8 cellular contexts compared by ENCODE assay signal in the genomic region with DNA sequence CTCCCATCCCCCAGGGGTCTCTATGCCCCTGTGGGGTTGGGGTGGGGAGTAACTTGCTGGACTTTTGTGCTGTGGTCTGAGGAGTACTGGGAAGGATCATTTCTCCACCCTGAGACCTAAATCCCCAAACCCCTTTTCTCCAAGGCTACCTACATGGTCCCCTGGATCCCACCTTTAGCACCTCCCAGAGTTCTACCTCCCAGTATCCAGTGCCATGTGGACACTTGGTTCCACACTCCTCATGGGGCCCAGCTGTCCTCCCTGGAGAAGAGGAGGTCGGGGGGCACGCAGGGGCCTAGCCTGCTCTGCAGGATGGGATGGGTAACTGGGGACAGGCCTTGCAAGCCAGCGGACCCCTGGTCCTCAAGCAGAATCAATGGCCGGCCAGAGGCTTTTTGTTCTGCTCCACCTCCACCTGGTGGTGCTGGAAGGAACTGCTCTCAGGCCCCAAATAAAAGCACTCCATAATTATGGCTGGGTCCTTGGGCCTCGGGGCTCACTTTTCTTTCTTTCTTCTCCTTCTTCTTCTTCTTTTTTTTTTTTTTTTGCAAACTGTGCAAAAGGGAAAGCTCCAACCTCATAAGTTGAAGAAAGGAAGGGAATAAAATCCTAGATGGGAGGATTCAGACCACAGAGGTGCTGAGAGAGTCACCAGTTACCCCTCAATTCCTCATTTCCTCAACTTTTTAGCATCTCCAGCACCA.
DNase-seq lines count a peak whose midpoint lies in the region; ATAC-seq, FAIRE-seq and TF ChIP-seq lines count a peak whose summit lies in the region.

No MANE protein-coding gene starts in this region.

- H2BK5ac ChIP-seq in H1 (ENCODE audit: low read depth, low read length), result no peak overlapping the region

- no peaks in the 10 kb centered on the region for H3K79me1 ChIP-seq in H1 (ENCODE audit: low read depth, low read length)

- CTCF ChIA-PET in CD8-positive, alpha-beta T cell (lab: Charles Lee), result interaction anchor here (0.7 to 6.3 kb wide), 14 partner anchors 9 to 291 kb away, joined by 3 to 74 read pairs (median 4); a partner anchor contains a TSS
- CTCF ChIA-PET in H1 (lab: Charles Lee; ENCODE audit: partially characterized antibody), result interaction anchor here (0.6 to 13.2 kb wide), 39 partner anchors 8 to 367 kb away, joined by 3 to 173 read pairs (median 5); no protein-coding TSS in a partner anchor

- no peaks in the 10 kb centered on the region for H3K4me1 Mint-ChIP-seq in CD8-positive, alpha-beta T cell (ENCODE audit: low read depth)
- H3K4me1 Mint-ChIP-seq in mesothelial cell of epicardium, result peaks cover 3% of the 10 kb centered on the region

- no peak overlapping the region for H3K4me3 Mint-ChIP-seq in CD8-positive, alpha-beta T cell
- no peak overlapping the region for H3K4me3 Mint-ChIP-seq in mesothelial cell of epicardium

- no peak for TF ChIP-seq EP300 in H1 (IDR thresholded peaks at IDR 0.05; ENCODE audit: borderline replicate concordance in 1 of 2, low read depth in 2 of 2, low read length in 2 of 2)

- intact Hi-C loops in CD8-positive, alpha-beta T cell (cut with DNase I, micrococcal nuclease), result loop anchor here in 1 of 2 experiments (1.0 kb wide), 1 partner anchor 77 kb away; no protein-coding TSS in a partner anchor

- no peak overlapping the region for H3K14ac ChIP-seq in H1 (ENCODE audit: insufficient read length)

- H2AFZ ChIP-seq in H1 (ENCODE audit: low read length), result no peak overlapping the region

- no peak overlapping the region for H3K4me3 ChIP-seq in CD8-positive, alpha-beta T cell (ENCODE audit: low read depth, low read length)
- no peak overlapping the region for H3K4me3 ChIP-seq in H1 (ENCODE audit: extremely low read depth in 1 of 4, insufficient read depth in 2 of 4, low read depth in 3 of 4, low read length in 4 of 4)

- H3K27ac Mint-ChIP-seq in CD8-positive, alpha-beta T cell, result no peak overlapping the region
- no peak overlapping the region for H3K27ac Mint-ChIP-seq in mesothelial cell of epicardium

- no peak overlapping the region for H3K27ac ChIP-seq in CD8-positive, alpha-beta T cell (ENCODE audit: low read depth, low read length)
- no peak overlapping the region for H3K27ac ChIP-seq in H1 (ENCODE audit: low read depth, low read length)

- H4K91ac ChIP-seq in H1 (replicated peaks; ENCODE audit: insufficient read length, low read length), result no peak overlapping the region

- no peaks in the 10 kb centered on the region for H3K9me3 ChIP-seq in CD8-positive, alpha-beta T cell (ENCODE audit: low read length)
- H3K9me3 ChIP-seq in H1 (ENCODE audit: insufficient read depth in 2 of 2, low read depth in 1 of 2, low read length in 1 of 2), result no peaks in the 10 kb centered on the region

- H3K4ac ChIP-seq in H1 (replicated peaks; ENCODE audit: insufficient read length, low read depth, low read length), result no peak overlapping the region

- H3K27me3 Mint-ChIP-seq in CD8-positive, alpha-beta T cell (ENCODE audit: low read depth), result peaks cover 10% of the 10 kb centered on the region
- peaks cover 53% of the 10 kb centered on the region for H3K27me3 Mint-ChIP-seq in mesothelial cell of epicardium (ENCODE audit: low read depth)

- WGBS in H1 (ENCODE audit: extremely low coverage in 1 of 2, insufficient coverage in 1 of 2, insufficient read length in 1 of 2, insufficient replicate concordance in 2 of 2, low coverage in 1 of 2, low lambda C conversion rate in 2 of 2, missing lambda C conversion rate in 1 of 2), 2 experiments, result 28% methylated on average over 4 of the region's 5 CpGs; no CpG with 5 or more reads in 1 of the 2 experiments

- no peaks in the 10 kb centered on the region for H3K9me3 Mint-ChIP-seq in CD8-positive, alpha-beta T cell
- H3K9me3 Mint-ChIP-seq in mesothelial cell of epicardium, result no peaks in the 10 kb centered on the region

- peak; percentile 16 to 66 (median 54) for DNase-seq in CD8-positive, alpha-beta T cell
- DNase-seq in NCI-H2227 (lab: John Stamatoyannopoulos, UW; ENCODE audit: unreplicated experiment) (peak; percentile 62), H1 (ENCODE audit: low read depth in 1 of 2, low spot score in 2 of 2) (peak in 1 of 2 experiments; percentile 89), mesothelial cell of epicardium (ENCODE audit: low spot score in 2 of 2, unreplicated experiment in 2 of 2) (peak; percentile 44 to 75)
- DNase-seq in activated CD8-positive, alpha-beta memory T cell treated with anti-CD3 and anti-CD28 coated beads for 24 hours, result peak; percentile 81
- DNase-seq in stimulated activated CD8-positive, alpha-beta memory T cell treated with anti-CD3 and anti-CD28 coated beads, Interleukin-2, amount 100 ng/mL, for 48 hours (ENCODE audit: low read depth in 2 of 2), result peak; percentile 14 to 40

- H3K36me3 ChIP-seq in CD8-positive, alpha-beta T cell (ENCODE audit: insufficient read depth, low read length), result no peaks in the 10 kb centered on the region
- H3K36me3 ChIP-seq in H1 (ENCODE audit: control insufficient read depth in 2 of 4, insufficient read depth in 4 of 4, low read length in 3 of 4), result no peaks in the 10 kb centered on the region

- TF ChIP-seq CTCF in CD8-positive, alpha-beta T cell (IDR thresholded peaks at IDR 0.05), result peak; percentile 85
- peak; percentile 72 to 89 (median 84) for TF ChIP-seq CTCF in H1 (IDR thresholded peaks at IDR 0.05; ENCODE audit: control extremely low read depth in 1 of 3, insufficient read depth in 1 of 3, low read depth in 1 of 3, low read length in 3 of 3)
- peak; percentile 95 for TF ChIP-seq CTCF in mesothelial cell of epicardium (IDR thresholded peaks at IDR 0.05; ENCODE audit: unreplicated experiment)

- POLR2A ChIA-PET in CD8-positive, alpha-beta T cell (lab: Charles Lee), result no interaction called here
- POLR2A ChIA-PET in H1 (lab: Charles Lee; ENCODE audit: partially characterized antibody), result no interaction called here

- no peaks in the 10 kb centered on the region for H3K36me3 Mint-ChIP-seq in CD8-positive, alpha-beta T cell
- no peaks in the 10 kb centered on the region for H3K36me3 Mint-ChIP-seq in mesothelial cell of epicardium

- no peak overlapping the region for H2BK15ac ChIP-seq in H1 (ENCODE audit: low read length)

- no peaks in the 10 kb centered on the region for H3K4me1 ChIP-seq in CD8-positive, alpha-beta T cell (ENCODE audit: insufficient read depth, low read length)
- H3K4me1 ChIP-seq in H1 (replicated peaks in 1 of 4; ENCODE audit: control insufficient read depth in 3 of 4, insufficient read depth in 4 of 4, low read length in 3 of 4), result no peaks in the 10 kb centered on the region

- no peak overlapping the region for H3K56ac ChIP-seq in H1 (replicated peaks; ENCODE audit: insufficient read length, low read depth, low read length)

- ATAC-seq in CD8-positive, alpha-beta T cell, result peak; percentile 70
- ATAC-seq in GM21526 (IDR thresholded peaks at IDR 0.05; ENCODE audit: low FRiP score, unreplicated experiment) (peak; percentile 51), HG02981 (IDR thresholded peaks at IDR 0.05; ENCODE audit: unreplicated experiment) (no peak)

- H2BK20ac ChIP-seq in H1 (ENCODE audit: low read length), result no peak overlapping the region

- no peak overlapping the region for H2BK120ac ChIP-seq in H1 (replicated peaks; ENCODE audit: low read depth, low read length)

- TF ChIP-seq RAD21 in H1 (IDR thresholded peaks at IDR 0.05 in 1 of 2, conservative IDR thresholded peaks at IDR 0.05 in 1 of 2; ENCODE audit: low read depth in 2 of 2, low read length in 2 of 2), result peak; percentile 79 to 86

- H2BK12ac ChIP-seq in H1 (ENCODE audit: low read depth, low read length), result no peak overlapping the region

- H3K4me2 ChIP-seq in H1 (ENCODE audit: insufficient read depth in 1 of 2, low read depth in 2 of 2, low read length in 2 of 2), result no peak overlapping the region

- H3K9ac ChIP-seq in H1 (replicated peaks in 1 of 4; ENCODE audit: extremely low read depth in 1 of 4, low read depth in 3 of 4, low read length in 3 of 4), result no peak overlapping the region

- H3K23me2 ChIP-seq in H1 (ENCODE audit: low read depth, low read length), result no peaks in the 10 kb centered on the region; the same call in 1 of the 2 replicates

- H4K8ac ChIP-seq in H1 (ENCODE audit: extremely low read depth, insufficient read depth, low read length), result no peak overlapping the region

- no peak for TF ChIP-seq POLR2A in H1 (IDR thresholded peaks at IDR 0.05; ENCODE audit: control extremely low read depth in 1 of 2, low read depth in 2 of 2, low read length in 2 of 2)

- no peaks in the 10 kb centered on the region for H4K20me1 ChIP-seq in H1 (replicated peaks in 1 of 2; ENCODE audit: control insufficient read depth in 1 of 2, insufficient read depth in 2 of 2, low read length in 2 of 2)

- no peaks in the 10 kb centered on the region for H3K27me3 ChIP-seq in CD8-positive, alpha-beta T cell (ENCODE audit: insufficient read depth, low read length)
- no peaks in the 10 kb centered on the region for H3K27me3 ChIP-seq in H1 (replicated peaks in 1 of 4; ENCODE audit: control insufficient read depth in 3 of 4, extremely low read depth in 1 of 4, insufficient read depth in 3 of 4, low read length in 3 of 4)

- no peaks in the 10 kb centered on the region for H3K79me2 ChIP-seq in H1 (ENCODE audit: control insufficient read depth in 1 of 2, insufficient read depth in 2 of 2, low read length in 2 of 2)

- no peak overlapping the region for H3K18ac ChIP-seq in H1 (ENCODE audit: extremely low read depth, low read length)

- H2AK5ac ChIP-seq in H1 (ENCODE audit: low read depth, low read length), result no peak overlapping the region

- H3K23ac ChIP-seq in H1 (ENCODE audit: insufficient read length), result no peak overlapping the region

- peak; percentile 73 for FAIRE-seq in H1 (lab: Jason Lieb, UNC)

- H4K5ac ChIP-seq in H1 (ENCODE audit: insufficient read length, low read depth, low read length), result no peak overlapping the region

TF ChIP-seq in H1, 55 proteins besides CTCF, POLR2A, EP300 and RAD21 (continues in another document):
- TF ChIP-seq MAFK (IDR thresholded peaks at IDR 0.05; ENCODE audit: low read depth, low read length) (no peak), YY1 (IDR thresholded peaks at IDR 0.05; ENCODE audit: low read depth, low read length) (peak; percentile 90), EGR1 (IDR thresholded peaks at IDR 0.05; ENCODE audit: borderline replicate concordance, low read depth, low read length) (no peak), EZH2 (IDR thresholded peaks at IDR 0.05; ENCODE audit: low read depth, low read length, severe bottlenecking) (no peak), SIN3A (conservative IDR thresholded peaks at IDR 0.05 in 1 of 2, IDR thresholded peaks at IDR 0.05 in 1 of 2; ENCODE audit: low read depth in 1 of 2, low read length in 2 of 2) (no peak), SRF (IDR thresholded peaks at IDR 0.05; ENCODE audit: low read depth, low read length) (no peak)
- TF ChIP-seq, protein P1, sequence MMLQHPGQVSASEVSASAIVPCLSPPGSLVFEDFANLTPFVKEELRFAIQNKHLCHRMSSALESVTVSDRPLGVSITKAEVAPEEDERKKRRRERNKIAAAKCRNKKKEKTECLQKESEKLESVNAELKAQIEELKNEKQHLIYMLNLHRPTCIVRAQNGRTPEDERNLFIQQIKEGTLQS (IDR thresholded peaks at IDR 0.05; ENCODE audit: insufficient read depth, low read depth, low read length), result no peak
